ENCODE assay signal across 8 cellular contexts in the genomic region with DNA sequence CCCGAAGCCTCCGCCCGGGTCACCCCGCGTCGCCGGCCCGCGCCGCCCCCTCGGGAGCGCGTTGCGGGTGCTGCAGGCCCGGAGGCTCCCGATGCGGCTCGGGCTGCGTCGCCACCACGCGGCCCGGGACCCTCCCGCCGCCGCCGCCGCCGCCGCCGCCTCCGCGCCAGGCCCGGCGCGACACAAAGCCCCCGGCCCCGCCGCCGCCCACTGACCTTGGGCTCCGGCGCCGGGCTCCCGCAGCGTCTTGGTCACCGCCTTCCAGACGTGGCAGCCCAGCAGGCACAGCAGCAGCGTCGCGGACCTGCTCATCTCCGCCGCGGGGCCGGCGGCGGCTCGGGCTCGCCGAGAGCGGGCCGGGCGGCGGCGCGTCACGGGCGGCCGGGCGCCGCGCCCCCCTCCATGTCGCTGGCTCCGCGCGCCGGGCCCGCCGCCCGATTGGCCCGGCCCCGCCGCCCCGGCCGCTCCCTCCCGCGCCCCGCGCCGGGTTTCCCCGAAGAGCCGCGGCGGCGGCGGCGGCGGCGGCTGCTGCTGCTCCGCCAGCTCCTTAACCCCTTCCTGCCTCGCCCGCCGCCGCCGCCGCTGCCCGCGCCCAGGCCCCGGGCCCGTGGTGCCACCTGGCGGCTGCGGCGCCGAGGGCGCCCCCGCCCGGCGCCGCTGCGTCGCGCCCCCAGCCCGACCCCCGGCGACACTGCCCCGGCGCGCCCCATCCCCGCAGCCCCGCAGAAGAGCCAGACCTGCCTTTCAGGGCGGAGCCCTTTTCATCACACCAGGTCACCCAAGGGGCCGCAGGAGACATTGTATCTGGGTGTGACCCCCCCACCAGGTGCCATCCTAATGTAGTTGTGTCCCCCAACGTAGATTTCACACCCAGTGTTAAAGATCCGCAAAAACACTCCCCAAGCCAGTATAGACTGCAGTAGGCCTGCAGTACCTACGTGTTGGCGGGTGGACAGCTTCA. TPM values are rescaled to one million over a fixed set of nuclear protein-coding genes. Genes with fewer than 3 reads are reported as not detected.
DNase-seq lines count a peak whose midpoint lies in the region; ATAC-seq and TF ChIP-seq lines count a peak whose summit lies in the region.

A gene (minus strand): TSS at position 549 of the 961 bp plus-strand sequence. CDS start 237 bp downstream, at position 312.

- in situ Hi-C loops in T47D (cut with HindIII; ENCODE audit: low pct_unique_long_range_greater_than_20kb, low sequenced_read_pairs): no loop called here

- DNase-seq in A172 (ENCODE audit: low spot score) (peak; percentile 28), HT1080 (ENCODE audit: low read depth) (no peak), T47D (ENCODE audit: low read depth in 1 of 2, low spot score in 1 of 2) (peak; percentile 47 to 70), iPS-NIHi11 (ENCODE audit: low spot score) (peak; percentile 91), SIG-M5 (lab: John Stamatoyannopoulos, UW) (no peak)

- peak within 1 kb of the TSS; percentile 71 for H3K4me3 ChIP-seq in WI38 (ENCODE audit: low read depth, low read length)
- peak within 1 kb of the TSS; percentile 57 to 69 (median 67) for H3K4me3 ChIP-seq in skeletal muscle tissue (ENCODE audit: low read length in 3 of 3)

- H3K4me1 ChIP-seq in skeletal muscle tissue (ENCODE audit: control insufficient read depth in 3 of 3, insufficient read depth in 3 of 3, low read length in 3 of 3): peaks cover 6 to 8% (median 8%) of the 10 kb centered on the region in 3 donors

- no peaks in the 10 kb centered on the region for H3K9me3 ChIP-seq in skeletal muscle tissue (ENCODE audit: control insufficient read depth in 3 of 3, low read length in 3 of 3)

- no peaks in the 10 kb centered on the region for H3K36me3 ChIP-seq in skeletal muscle tissue (ENCODE audit: control insufficient read depth in 3 of 3, insufficient read depth in 3 of 3, low read length in 3 of 3)

- H3K27me3 ChIP-seq in skeletal muscle tissue (ENCODE audit: control insufficient read depth in 3 of 3, insufficient read depth in 3 of 3, low read length in 3 of 3): peaks cover 0 to 18% (median 0%) of the 10 kb centered on the region in 3 donors

- TF ChIP-seq CTCF in WI38 (IDR thresholded peaks at IDR 0.05; ENCODE audit: low read depth, low read length): no peak

- peak; percentile 62 for ATAC-seq in GM18511 (IDR thresholded peaks at IDR 0.05; ENCODE audit: unreplicated experiment)

- peak within 1 kb of the TSS; percentile 50 to 66 (median 63) for H3K9ac ChIP-seq in skeletal muscle tissue (ENCODE audit: low read depth in 1 of 3, low read length in 3 of 3)

- H3K27ac ChIP-seq in skeletal muscle tissue (ENCODE audit: low read depth, low read length): no peak within 1 kb of the TSS

RNA-seq across cellular contexts. Expression of the gene that starts here (rescaled TPM):
- total RNA-seq in A172 (2014; rRNA removed; shearing (Covaris generic)): 37.8 and 44.1 TPM in 2 replicates
- total RNA-seq in HT1080 (2014; rRNA removed; shearing (Covaris generic)): 35.9 and 41.3 TPM in 2 replicates
- polyA plus RNA-seq in HT1080 (2015; cell fraction: cytosol; rRNA removed): 53.2 and 55.0 TPM in 2 replicates
- polyA plus RNA-seq in HT1080 (2015; cell fraction: nucleus; rRNA removed): 31.1 and 33.6 TPM in 2 replicates
- 11.0 TPM for total RNA-seq in skeletal muscle tissue

Comparison
In these comparisons a context has a peak if more than half of its experiments do, and no peak if none do; other contexts are left out.
1. DNase-seq: peak in A172 (single experiment), T47D (2 of 2) and iPS-NIHi11 (single experiment); none in HT1080 (single experiment) and SIG-M5 (single experiment).